15 cellular contexts compared by ENCODE assay signal in the genomic region with DNA sequence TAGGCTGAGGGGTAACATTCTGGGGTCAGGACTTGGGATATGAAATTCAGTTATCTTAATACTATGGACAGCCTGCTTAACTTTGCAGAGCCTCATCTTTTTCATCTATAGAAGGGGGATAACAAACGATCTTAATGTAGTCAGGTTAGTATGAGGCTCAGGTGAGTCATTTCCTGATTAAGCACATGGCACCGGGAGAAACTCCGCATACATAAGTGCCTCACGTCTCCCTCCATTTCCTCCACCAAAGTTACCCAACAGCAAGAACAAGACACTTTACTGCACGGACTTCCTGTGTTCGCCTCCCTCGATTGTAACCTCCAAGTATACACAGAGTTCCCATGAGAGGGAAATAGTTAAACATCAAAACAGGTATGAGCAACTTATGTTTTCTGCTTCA.
A peak's percentile ranks its signal among the peaks of the same experiment; 100 is the strongest.
DNase-seq lines count a peak whose midpoint lies in the region; ATAC-seq, FAIRE-seq and TF ChIP-seq lines count a peak whose summit lies in the region.
"Had no signal": no experiment of that assay in that cellular context is flagged by ENCODE, and none has a peak within 500 bp of the region (broad histone marks: within the 10 kb centered on the region; RNA-seq: fewer than 3 reads in every experiment).

No MANE protein-coding gene starts in this region.

- H2AFZ ChIP-seq in GM12878 (ENCODE audit: control insufficient read depth, low read depth, low read length): no peak overlapping the region
- H2AFZ ChIP-seq: parathyroid adenoma had no signal

- no peak overlapping the region for H3K4me2 ChIP-seq in GM12878 (ENCODE audit: control insufficient read depth, insufficient read depth)

- H3K4me1 ChIP-seq in GM12878 (ENCODE audit: control insufficient read depth, insufficient read depth, low read length): no peaks in the 10 kb centered on the region
- H3K4me1 ChIP-seq in tibial artery: no peaks in the 10 kb centered on the region
- H3K4me1 ChIP-seq: adrenal gland, heart left ventricle, parathyroid adenoma had no signal

- H3K27me3 ChIP-seq in GM12878 (replicated peaks in 1 of 2; ENCODE audit: control insufficient read depth in 2 of 2, insufficient read depth in 2 of 2, low read length in 1 of 2) (no peaks in the 10 kb centered on the region), tibial artery (peaks cover 0 to 5% of the 10 kb centered on the region in 2 donors)
- H3K27me3 ChIP-seq: adrenal gland had no signal

- TF ChIP-seq EP300 in GM12878 (IDR thresholded peaks at IDR 0.05; ENCODE audit: borderline replicate concordance in 1 of 2, control insufficient read depth in 1 of 2, low read depth in 2 of 2, low read length in 2 of 2): no peak

- POLR2A ChIA-PET in GM12878 (lab: Charles Lee): no interaction called here

- TF ChIP-seq CTCF in GM12878 (IDR thresholded peaks at IDR 0.05 in 2 of 3, conservative IDR thresholded peaks at IDR 0.05 in 1 of 3; ENCODE audit: control insufficient read depth in 2 of 3, extremely low read depth in 1 of 3, insufficient read depth in 1 of 3, low read depth in 3 of 3, low read length in 3 of 3) (no peak), tibial artery (IDR thresholded peaks at IDR 0.05) (no peak)

- no peak for TF ChIP-seq POLR2A in GM12878 (IDR thresholded peaks at IDR 0.05; ENCODE audit: low read depth, low read length)

- no peaks in the 10 kb centered on the region for H3K79me2 ChIP-seq in GM12878 (ENCODE audit: control insufficient read depth, insufficient read depth, low read length)
- H3K79me2 ChIP-seq: parathyroid adenoma had no signal

- no peaks in the 10 kb centered on the region for H4K20me1 ChIP-seq in GM12878 (ENCODE audit: control insufficient read depth, insufficient read depth)

- ATAC-seq in GM12878 (peak; percentile 32), HG02571 (IDR thresholded peaks at IDR 0.05; ENCODE audit: unreplicated experiment) (no peak), GM19324 (IDR thresholded peaks at IDR 0.05; ENCODE audit: low FRiP score, unreplicated experiment) (no peak)
- peak; percentile 82 for ATAC-seq in stimulated activated naive CD8-positive, alpha-beta T cell treated with anti-CD3 and anti-CD28 coated beads, Interleukin-15, Interleukin-2, amounts not matched to agents 100 U/mL and 50 U/mL, for 24 hours
- ATAC-seq: heart left ventricle had no signal

- DNase-seq in activated CD8-positive, alpha-beta memory T cell treated with anti-CD3 and anti-CD28 coated beads, Interleukin-2, amount 50 U/mL, for 48 hours: peak; percentile 37
- no peak for DNase-seq in activated CD8-positive, alpha-beta memory T cell treated with anti-CD3 and anti-CD28 coated beads for 24 hours
- DNase-seq in RCC 7860 (ENCODE audit: low spot score) (peak; percentile 59), GM12878 (ENCODE audit: low read depth, low spot score) (no peak), tibial artery (no peak)
- DNase-seq in stimulated activated naive CD8-positive, alpha-beta T cell treated with anti-CD3 and anti-CD28 coated beads, Interleukin-15, Interleukin-2, amounts not matched to agents 100 U/mL and 50 U/mL, for 24 hours: peak; percentile 17
- DNase-seq: adrenal gland; DMS79 treated with DMSO at 0.1 percent for 48 hours; effector CD4-positive, alpha-beta T cell; heart left ventricle; NCI-H187; substantia nigra had no signal

- WGBS in GM12878 (ENCODE audit: insufficient coverage, insufficient replicate concordance, low lambda C conversion rate, missing lambda C conversion rate): 14% methylated on average over 7 of the region's 7 CpGs

- SMC1A ChIA-PET in GM12878 (lab: Charles Lee; ENCODE audit: uncharacterized antibody, unreplicated experiment): no interaction called here

- H3K9me3 ChIP-seq in GM12878 (replicated peaks; ENCODE audit: control insufficient read depth, insufficient read depth, low read length): peaks cover 12% of the 10 kb centered on the region
- no peaks in the 10 kb centered on the region for H3K9me3 ChIP-seq in tibial artery
- H3K9me3 ChIP-seq: adrenal gland had no signal

- no peak overlapping the region for H3K9ac ChIP-seq in GM12878 (ENCODE audit: control insufficient read depth, insufficient read depth, low read length)
- H3K9ac ChIP-seq: parathyroid adenoma had no signal

- in situ Hi-C loops in GM12878 (cut with MboI): no loop called here

- H3K27ac ChIP-seq in GM12878 (ENCODE audit: control insufficient read depth, insufficient read depth) (no peak overlapping the region), tibial artery (no peak overlapping the region)
- H3K27ac ChIP-seq: adrenal gland, heart left ventricle, parathyroid adenoma had no signal

- RAD21 ChIA-PET in GM12878 (lab: Charles Lee; ENCODE audit: unreplicated experiment): no interaction called here

- CTCF ChIA-PET in GM12878 (lab: Yijun Ruan, JAX): no interaction called here

- BruUV-seq in GM12878 (replicated peaks; lab: Mats Ljungman, UMichigan): no TSS peak

- no peak for FAIRE-seq in RCC 7860 (lab: Jason Lieb, UNC)
- FAIRE-seq in GM12878 (lab: Jason Lieb, UNC): no peak

- intact Hi-C loops in GM12878 (cut with micrococcal nuclease; ENCODE audit: unreplicated experiment) (no loop called here), tibial artery (cut with DNase I; ENCODE audit: low total_unique reads) (no loop called here)

- TF ChIP-seq RAD21 in GM12878 (IDR thresholded peaks at IDR 0.05; ENCODE audit: insufficient read depth, low read depth, low read length): no peak

- H3K36me3 ChIP-seq in GM12878 (ENCODE audit: control insufficient read depth in 2 of 2, insufficient read depth in 2 of 2, low read length in 1 of 2) (no peaks in the 10 kb centered on the region; a peak in 1 of 4 replicates), tibial artery (no peaks in the 10 kb centered on the region)
- H3K36me3 ChIP-seq: adrenal gland, heart left ventricle had no signal

- H3K4me3 ChIP-seq in GM12878 (no peak overlapping the region), tibial artery (no peak overlapping the region)
- H3K4me3 ChIP-seq: adrenal gland, heart left ventricle had no signal

TF ChIP-seq in GM12878, 131 proteins besides CTCF, POLR2A, EP300 and RAD21:
- TF ChIP-seq SMAD1 (IDR thresholded peaks at IDR 0.05; ENCODE audit: low read depth, partially characterized antibody) (no peak), ETV6 (conservative IDR thresholded peaks at IDR 0.05 in 1 of 2, IDR thresholded peaks at IDR 0.05 in 1 of 2; ENCODE audit: borderline replicate concordance in 1 of 2, low read depth in 1 of 2) (no peak), ATF7 (IDR thresholded peaks at IDR 0.05; ENCODE audit: low read depth) (no peak), KAT2A (conservative IDR thresholded peaks at IDR 0.05; ENCODE audit: control insufficient read depth, low read depth, low read length) (no peak), ZNF217 (IDR thresholded peaks at IDR 0.05) (no peak)
- TF ChIP-seq, protein P1, sequence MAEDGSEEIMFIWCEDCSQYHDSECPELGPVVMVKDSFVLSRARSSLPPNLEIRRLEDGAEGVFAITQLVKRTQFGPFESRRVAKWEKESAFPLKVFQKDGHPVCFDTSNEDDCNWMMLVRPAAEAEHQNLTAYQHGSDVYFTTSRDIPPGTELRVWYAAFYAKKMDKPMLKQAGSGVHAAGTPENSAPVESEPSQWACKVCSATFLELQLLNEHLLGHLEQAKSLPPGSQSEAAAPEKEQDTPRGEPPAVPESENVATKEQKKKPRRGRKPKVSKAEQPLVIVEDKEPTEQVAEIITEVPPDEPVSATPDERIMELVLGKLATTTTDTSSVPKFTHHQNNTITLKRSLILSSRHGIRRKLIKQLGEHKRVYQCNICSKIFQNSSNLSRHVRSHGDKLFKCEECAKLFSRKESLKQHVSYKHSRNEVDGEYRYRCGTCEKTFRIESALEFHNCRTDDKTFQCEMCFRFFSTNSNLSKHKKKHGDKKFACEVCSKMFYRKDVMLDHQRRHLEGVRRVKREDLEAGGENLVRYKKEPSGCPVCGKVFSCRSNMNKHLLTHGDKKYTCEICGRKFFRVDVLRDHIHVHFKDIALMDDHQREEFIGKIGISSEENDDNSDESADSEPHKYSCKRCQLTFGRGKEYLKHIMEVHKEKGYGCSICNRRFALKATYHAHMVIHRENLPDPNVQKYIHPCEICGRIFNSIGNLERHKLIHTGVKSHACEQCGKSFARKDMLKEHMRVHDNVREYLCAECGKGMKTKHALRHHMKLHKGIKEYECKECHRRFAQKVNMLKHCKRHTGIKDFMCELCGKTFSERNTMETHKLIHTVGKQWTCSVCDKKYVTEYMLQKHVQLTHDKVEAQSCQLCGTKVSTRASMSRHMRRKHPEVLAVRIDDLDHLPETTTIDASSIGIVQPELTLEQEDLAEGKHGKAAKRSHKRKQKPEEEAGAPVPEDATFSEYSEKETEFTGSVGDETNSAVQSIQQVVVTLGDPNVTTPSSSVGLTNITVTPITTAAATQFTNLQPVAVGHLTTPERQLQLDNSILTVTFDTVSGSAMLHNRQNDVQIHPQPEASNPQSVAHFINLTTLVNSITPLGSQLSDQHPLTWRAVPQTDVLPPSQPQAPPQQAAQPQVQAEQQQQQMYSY (CRISPR knock-in tag; IDR thresholded peaks at IDR 0.05): no peak
TF ChIP-seq in GM12878: peak in this region for 0.

Comparison
In these comparisons a context has a peak if more than half of its experiments do, and no peak if none do; other contexts are left out.
1. DNase-seq: peak in activated CD8-positive, alpha-beta memory T cell treated with anti-CD3 and anti-CD28 coated beads, Interleukin-2, amount 50 U/mL, for 48 hours (single experiment), RCC 7860 (single experiment) and stimulated activated naive CD8-positive, alpha-beta T cell treated with anti-CD3 and anti-CD28 coated beads, Interleukin-15, Interleukin-2, amounts not matched to agents 100 U/mL and 50 U/mL, for 24 hours (single experiment); none in activated CD8-positive, alpha-beta memory T cell treated with anti-CD3 and anti-CD28 coated beads for 24 hours (single experiment), GM12878 (single experiment) and tibial artery (0 of 2).
2. ATAC-seq: peak in GM12878 (single experiment) and stimulated activated naive CD8-positive, alpha-beta T cell treated with anti-CD3 and anti-CD28 coated beads, Interleukin-15, Interleukin-2, amounts not matched to agents 100 U/mL and 50 U/mL, for 24 hours (single experiment); none in HG02571 (single experiment) and GM19324 (single experiment).